In the genomic region with DNA sequence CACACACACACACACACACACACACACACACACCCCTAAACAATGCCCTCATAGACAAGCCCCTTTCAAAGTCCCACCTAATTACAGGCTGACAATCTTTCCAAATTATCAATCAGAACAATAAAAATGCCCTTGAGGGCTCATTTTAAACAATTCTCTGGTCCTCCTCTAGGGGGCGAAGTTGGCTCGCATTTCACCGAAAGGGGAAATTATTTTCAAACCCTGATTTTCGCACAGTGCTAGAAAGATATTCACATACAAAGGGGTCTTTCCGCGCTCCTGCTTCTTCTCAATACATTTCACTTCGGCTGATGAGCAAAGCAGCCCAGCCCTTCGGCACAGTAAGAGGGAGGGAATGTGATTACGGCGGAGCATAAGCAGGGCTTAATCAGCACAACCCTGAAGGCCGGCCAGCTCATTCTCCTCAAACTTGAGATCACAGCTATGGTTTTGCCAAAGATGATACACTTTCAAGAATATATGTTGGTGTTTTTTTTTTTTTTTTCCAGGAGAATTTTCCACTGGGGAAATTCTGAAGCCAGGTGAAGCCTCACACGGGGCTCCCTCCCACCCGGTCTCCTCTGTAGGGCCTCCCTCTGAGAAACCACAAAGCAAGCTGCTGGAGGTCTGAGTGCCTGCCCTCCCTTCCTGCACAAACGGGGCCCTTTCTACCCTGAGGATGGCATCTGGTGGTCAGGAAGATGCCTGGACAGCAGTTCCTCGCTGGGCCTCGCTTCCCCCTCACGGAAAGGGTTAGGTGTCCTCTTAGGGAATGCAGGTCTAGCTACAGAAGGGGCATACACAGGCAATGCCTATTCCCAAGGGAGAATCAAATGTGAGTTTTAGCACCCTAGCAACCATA, we compare ENCODE assay signal across 8 cellular contexts.
A peak's percentile ranks its signal among the peaks of the same experiment; 100 is the strongest.
DNase-seq lines count a peak whose midpoint lies in the region; ATAC-seq and TF ChIP-seq lines count a peak whose summit lies in the region.

No MANE protein-coding gene starts in this region.

- in situ Hi-C loops in SK-MEL-5 (cut with HindIII; ENCODE audit: low pct_unique_long_range_greater_than_20kb, low sequenced_read_pairs) = no loop called here

- peak overlapping the region; percentile 38; the same call in 1 of the 2 replicates for H3K9ac ChIP-seq in HUES64 (ENCODE audit: low read depth, low read length)

- no peak overlapping the region; the same call in 1 of the 2 replicates for H3K4me3 ChIP-seq in GM12864 (ENCODE audit: low read depth, low read length)
- H3K4me3 ChIP-seq in HUES64 (ENCODE audit: low read length) = peak overlapping the region; percentile 38
- H3K4me3 ChIP-seq in body of pancreas = no peak overlapping the region
- peak overlapping the region; percentile 14 for H3K4me3 ChIP-seq in skeletal muscle cell (ENCODE audit: low read depth, low read length)

- intact Hi-C loops in body of pancreas (cut with DNase I) = no loop called here

- no peak overlapping the region for H3K27ac ChIP-seq in 22Rv1
- H3K27ac ChIP-seq in HUES64 (ENCODE audit: low read depth, low read length) = no peak overlapping the region
- H3K27ac ChIP-seq in body of pancreas = peak overlapping the region in 1 of 4 donors; percentile 7

- TF ChIP-seq CTCF in 22Rv1 (IDR thresholded peaks at IDR 0.05) (peak; percentile 80), GM12864 (IDR thresholded peaks at IDR 0.05; ENCODE audit: low read depth, low read length, missing control alignments) (peak; percentile 70), body of pancreas (IDR thresholded peaks at IDR 0.05) (peak; percentile 62 to 88 (median 80))

- H3K4me1 ChIP-seq in HUES64 (ENCODE audit: insufficient read depth, low read length) (peaks cover 15% of the 10 kb centered on the region), body of pancreas (peaks cover 15% of the 10 kb centered on the region)

- DNase-seq in GM12864 (ENCODE audit: low read depth) (no peak), SK-MEL-5 (ENCODE audit: low read depth, low spot score) (peak; percentile 55), body of pancreas (peak; percentile 29 to 53 (median 38)), iPS-NIHi7 (ENCODE audit: extremely low spot score) (peak; percentile 39), skeletal muscle cell (ENCODE audit: low read depth) (peak; percentile 78), SW480 (ENCODE audit: low spot score) (no peak)

- no peaks in the 10 kb centered on the region for H3K27me3 ChIP-seq in HUES64 (ENCODE audit: insufficient read depth, low read length)
- H3K27me3 ChIP-seq in body of pancreas = no peaks in the 10 kb centered on the region

- 20% methylated on average over 17 of the region's 17 CpGs for WGBS in HUES64
- WGBS in body of pancreas, 2 donors = 29 to 33% methylated on average over 17 of the region's 17 CpGs

- H3K36me3 ChIP-seq in HUES64 (ENCODE audit: insufficient read depth, low read length) (no peaks in the 10 kb centered on the region), body of pancreas (replicated peaks in 1 of 2; ENCODE audit: insufficient read depth in 1 of 2, low read depth in 2 of 2) (no peaks in the 10 kb centered on the region)

- peak; percentile 51 for ATAC-seq in body of pancreas

- no peaks in the 10 kb centered on the region for H3K9me3 ChIP-seq in HUES64 (ENCODE audit: insufficient read depth, low read depth, low read length)
- no peaks in the 10 kb centered on the region for H3K9me3 ChIP-seq in body of pancreas

- no peak for TF ChIP-seq POLR2A in body of pancreas (IDR thresholded peaks at IDR 0.05)

Comparison
In these comparisons a context has a peak if more than half of its experiments do, and no peak if none do; other contexts are left out.
1. DNase-seq: peak in SK-MEL-5 (single experiment), body of pancreas (4 of 4), iPS-NIHi7 (single experiment) and skeletal muscle cell (single experiment); none in GM12864 (single experiment) and SW480 (single experiment).
2. H3K4me3 ChIP-seq: peak in HUES64 (single experiment) and skeletal muscle cell (single experiment); none in GM12864 (single experiment) and body of pancreas (0 of 2).
3. Peak in every context shown above with its lines, with median percentiles within 50 percentile points of each other: CTCF ChIP-seq.